In the genomic region with DNA sequence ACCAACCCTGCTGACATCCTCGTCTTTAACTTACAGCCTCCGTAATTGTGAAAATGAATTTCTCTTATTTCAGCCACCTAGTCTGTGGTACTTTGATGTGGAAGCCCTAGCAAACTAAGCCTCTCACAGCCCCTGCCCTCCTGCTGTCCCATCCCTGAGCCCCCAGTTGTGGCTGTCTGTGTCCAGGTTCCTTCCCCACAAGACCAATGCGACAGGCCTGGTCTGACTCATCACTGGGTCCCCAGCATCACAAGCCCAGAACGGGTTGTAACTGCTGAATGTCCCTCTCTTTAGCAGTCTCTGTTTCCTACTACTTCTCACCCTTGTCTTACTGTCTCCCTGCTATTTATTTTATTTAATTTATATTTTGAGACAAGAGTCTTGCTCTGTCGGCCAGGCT, we compare ENCODE assay signal across 25 cellular contexts. TPM values are rescaled to one million over a fixed set of nuclear protein-coding genes. Genes with fewer than 3 reads are reported as not detected.
A peak's percentile ranks its signal among the peaks of the same experiment; 100 is the strongest.
DNase-seq lines count a peak whose midpoint lies in the region; ATAC-seq, FAIRE-seq and TF ChIP-seq lines count a peak whose summit lies in the region.
"Had no signal": no experiment of that assay in that cellular context is flagged by ENCODE, and none has a peak within 500 bp of the region (broad histone marks: within the 10 kb centered on the region; RNA-seq: fewer than 3 reads in every experiment).

No MANE protein-coding gene starts in this region.

- peaks cover 0 to 17% of the 10 kb centered on the region in 2 donors for H3K36me3 Mint-ChIP-seq in CD4-positive, alpha-beta memory T cell
- peaks cover 7% of the 10 kb centered on the region for H3K36me3 Mint-ChIP-seq in T-cell

- intact Hi-C loops in CD4-positive, alpha-beta memory T cell (cut with micrococcal nuclease), result no loop called here
- intact Hi-C loops in left cardiac atrium (cut with DNase I), result no loop called here

- H4K8ac ChIP-seq in neuronal stem cell (ENCODE audit: low read depth, low read length), result no peak overlapping the region

- H2BK15ac ChIP-seq in neuronal stem cell (ENCODE audit: low read length), result no peak overlapping the region

- H2AK5ac ChIP-seq in neuronal stem cell (ENCODE audit: low read depth, low read length), result no peak overlapping the region

- H2BK120ac ChIP-seq in neuronal stem cell (ENCODE audit: low read depth, low read length), result no peak overlapping the region

- FAIRE-seq in GM12892 (lab: Jason Lieb, UNC), result peak; percentile 82
- FAIRE-seq: endothelial cell of umbilical vein, K562, kidney, small intestine had no signal

- peak overlapping the region; percentile 44 for H3K9ac ChIP-seq in neuronal stem cell (ENCODE audit: low read depth, low read length, poor library complexity)

- H3K18ac ChIP-seq in neuronal stem cell (ENCODE audit: low read length), result no peak overlapping the region

- H2BK5ac ChIP-seq in neuronal stem cell (ENCODE audit: low read length), result no peak overlapping the region

- H3K9me3 ChIP-seq in CD4-positive, alpha-beta memory T cell (ENCODE audit: control insufficient read depth in 1 of 2, low read length in 2 of 2), result no peaks in the 10 kb centered on the region
- H3K9me3 ChIP-seq in neuronal stem cell (replicated peaks in 1 of 2; ENCODE audit: control insufficient read depth in 2 of 2, insufficient read depth in 1 of 2, low read depth in 1 of 2, low read length in 2 of 2), result peaks cover 2 to 5% of the 10 kb centered on the region in 2 donors
- H3K9me3 ChIP-seq: prostate gland, thoracic aorta had no signal

- no peak overlapping the region for H3K4me3 Mint-ChIP-seq in CD4-positive, alpha-beta memory T cell
- H3K4me3 Mint-ChIP-seq in T-cell, result no peak overlapping the region
- H3K4me3 Mint-ChIP-seq: H9, nephron had no signal

- no peak overlapping the region for H3K4me3 ChIP-seq in CD4-positive, alpha-beta memory T cell (ENCODE audit: low read length in 2 of 2)
- no peak overlapping the region for H3K4me3 ChIP-seq in neuronal stem cell (ENCODE audit: low read length in 2 of 2)
- H3K4me3 ChIP-seq: K562, prostate gland, SJCRH30, thoracic aorta had no signal

- no peak for TF ChIP-seq POLR2A in GM12892 (IDR thresholded peaks at IDR 0.05; ENCODE audit: low read depth, low read length)

- H3K23ac ChIP-seq in neuronal stem cell (ENCODE audit: low read depth, low read length, poor library complexity), result no peak overlapping the region

- H3K14ac ChIP-seq in neuronal stem cell (ENCODE audit: low read length), result no peak overlapping the region

- H3K27me3 Mint-ChIP-seq in CD4-positive, alpha-beta memory T cell, result no peaks in the 10 kb centered on the region
- no peaks in the 10 kb centered on the region for H3K27me3 Mint-ChIP-seq in T-cell

- no peak overlapping the region for H2BK12ac ChIP-seq in neuronal stem cell (ENCODE audit: low read length)

- POLR2A ChIA-PET in CD4-positive, alpha-beta memory T cell (lab: Charles Lee; ENCODE audit: partially characterized antibody), result interaction anchor here (1.0 kb wide), 1 partner anchor 11 kb away, joined by 3 read pairs; no protein-coding TSS in a partner anchor
- POLR2A ChIA-PET in T-cell (lab: Charles Lee), result interaction anchor here in 1 of 2 donors (0.6 kb wide), 1 partner anchor 211 kb away, joined by 7 read pairs; no protein-coding TSS in a partner anchor

- no peak for DNase-seq in CD4-positive, alpha-beta memory T cell
- no peak for DNase-seq in GM12892 (ENCODE audit: insufficient read length)
- DNase-seq in T-cell, result no peak
- no peak for DNase-seq in neuronal stem cell (ENCODE audit: low spot score)
- no peak for DNase-seq in UCSD-AML1 (lab: John Stamatoyannopoulos, UW; ENCODE audit: unreplicated experiment)
- no peak for DNase-seq in left cardiac atrium
- DNase-seq: activated CD4-positive, alpha-beta T cell treated with anti-CD3 and anti-CD28 coated beads for 4 hours; activated T-cell treated with anti-CD3 and anti-CD28 coated beads for 4 hours; brain microvascular endothelial cell; DMS153; H9; hypothalamus; kidney; mesenchymal stem cell; NCI-H1092 treated with DMSO at 0.1 percent for 48 hours; NCI-H526 treated with DMSO at 0.1 percent for 48 hours; PC-3; SJCRH30; small intestine had no signal

- no peaks in the 10 kb centered on the region for H3K79me1 ChIP-seq in neuronal stem cell (ENCODE audit: low read depth, low read length)

- H3K9me3 Mint-ChIP-seq in CD4-positive, alpha-beta memory T cell, result no peaks in the 10 kb centered on the region
- H3K9me3 Mint-ChIP-seq in T-cell, result no peaks in the 10 kb centered on the region
- H3K9me3 Mint-ChIP-seq: H9, nephron had no signal

- H3K27ac ChIP-seq in CD4-positive, alpha-beta memory T cell (ENCODE audit: low read depth, low read length), result no peak overlapping the region
- no peak overlapping the region for H3K27ac ChIP-seq in neuronal stem cell (replicated peaks; ENCODE audit: low read length)
- H3K27ac ChIP-seq: brain microvascular endothelial cell, prostate gland, SJCRH30, thoracic aorta had no signal

- no peak overlapping the region for H3K4ac ChIP-seq in neuronal stem cell (ENCODE audit: low read length)

- H2AFZ ChIP-seq in neuronal stem cell (ENCODE audit: low read length), result no peak overlapping the region

- peaks cover 56 to 92% (median 74%) of the 10 kb centered on the region in 4 donors for H3K4me1 Mint-ChIP-seq in CD4-positive, alpha-beta memory T cell
- H3K4me1 Mint-ChIP-seq in T-cell, result peaks cover 80 to 93% (median 80%) of the 10 kb centered on the region in 3 donors

- no peak for ATAC-seq in T-cell (replicated peaks in 1 of 4)
- ATAC-seq in GM19023 (IDR thresholded peaks at IDR 0.05; ENCODE audit: unreplicated experiment), result no peak
- no peak for ATAC-seq in left cardiac atrium
- ATAC-seq: K562, PC-3 had no signal

- WGBS in neuronal stem cell (ENCODE audit: extremely low coverage in 2 of 2, insufficient read length in 2 of 2, insufficient replicate concordance in 1 of 2), 2 donors, result no CpG with 5 or more reads among the region's 5 CpGs

- no peak overlapping the region for H4K91ac ChIP-seq in neuronal stem cell (ENCODE audit: low read depth, low read length, poor library complexity)

- peak overlapping the region in 4 of 7 donors; percentile 43 to 87 (median 64) for H3K27ac Mint-ChIP-seq in CD4-positive, alpha-beta memory T cell
- peak overlapping the region; percentile 23 to 77 for H3K27ac Mint-ChIP-seq in T-cell
- H3K27ac Mint-ChIP-seq: H9, nephron had no signal

- no peak overlapping the region for H3K4me2 ChIP-seq in neuronal stem cell (ENCODE audit: insufficient read depth, low read length, poor library complexity, severe bottlenecking)

- peaks cover 76% of the 10 kb centered on the region for H3K4me1 ChIP-seq in CD4-positive, alpha-beta memory T cell (ENCODE audit: insufficient read depth, low read length)
- peaks cover 4 to 6% of the 10 kb centered on the region in 2 donors for H3K4me1 ChIP-seq in neuronal stem cell (ENCODE audit: control insufficient read depth in 2 of 2, insufficient read depth in 1 of 2, low read depth in 1 of 2, low read length in 2 of 2)
- H3K4me1 ChIP-seq: prostate gland had no signal

- CTCF ChIA-PET in CD4-positive, alpha-beta memory T cell (lab: Charles Lee; ENCODE audit: partially characterized antibody), result interaction anchor here (1.0 to 1.1 kb wide), 2 partner anchors 167 to 168 kb away, joined by 3 read pairs; no protein-coding TSS in a partner anchor
- CTCF ChIA-PET in T-cell (lab: Charles Lee), result interaction anchor here (0.5 to 0.7 kb wide), 2 partner anchors 23 to 162 kb away, joined by 3 to 4 read pairs; no protein-coding TSS in a partner anchor

- H3K27me3 ChIP-seq in CD4-positive, alpha-beta memory T cell (ENCODE audit: insufficient read depth, low read length), result no peaks in the 10 kb centered on the region
- H3K27me3 ChIP-seq in neuronal stem cell (ENCODE audit: control insufficient read depth in 3 of 3, insufficient read depth in 3 of 3, low read depth in 1 of 3, low read length in 3 of 3), result peaks cover 0 to 67% (median 8%) of the 10 kb centered on the region in 3 experiments
- H3K27me3 ChIP-seq: brain microvascular endothelial cell had no signal

- no peaks in the 10 kb centered on the region for H3K36me3 ChIP-seq in CD4-positive, alpha-beta memory T cell (ENCODE audit: insufficient read depth, low read length)
- H3K36me3 ChIP-seq in neuronal stem cell (replicated peaks in 1 of 2; ENCODE audit: control insufficient read depth in 2 of 2, insufficient read depth in 2 of 2, low read length in 2 of 2), result no peaks in the 10 kb centered on the region
- H3K36me3 ChIP-seq: brain microvascular endothelial cell, prostate gland, SJCRH30, thoracic aorta had no signal

RNA-seq across cellular contexts. Expression of gene POU2F2, which starts 5.7 kb away (rescaled TPM):
- total RNA-seq in CD4-positive, alpha-beta memory T cell, result 10 to 100 TPM; 68.5 to 69.3 TPM
- polyA plus RNA-seq in CD4-positive, alpha-beta memory T cell, result 10 to 100 TPM in 1 of 2 donors, 1 to 10 TPM in 1; 3.1 to 22.7 TPM
- 21.0 TPM for polyA plus RNA-seq in GM12892 (2012; ENCODE audit: missing spikeins)
- total RNA-seq in T-cell (10 to 100 TPM; 27.9 to 71.7 (median 59.5) TPM), left cardiac atrium (1 to 10 TPM; 1.1 to 1.2 TPM)
- 2.4 TPM for polyA plus RNA-seq in neuronal stem cell (2013, experiment 1 of 2)
- 2.5 TPM for polyA plus RNA-seq in neuronal stem cell (2013, experiment 2 of 2)

RNA-seq across cellular contexts. Expression of gene ZNF574, which starts 50.6 kb away (rescaled TPM):
- total RNA-seq in CD4-positive, alpha-beta memory T cell, result 10 to 100 TPM; 25.1 to 26.0 TPM
- 10 to 100 TPM; 14.8 to 24.6 TPM for polyA plus RNA-seq in CD4-positive, alpha-beta memory T cell
- polyA plus RNA-seq in GM12892 (2012; ENCODE audit: missing spikeins), result 3.2 TPM
- 10 to 100 TPM; 18.4 to 27.4 (median 26.6) TPM for total RNA-seq in T-cell
- 13.3 TPM for polyA plus RNA-seq in neuronal stem cell (2013, experiment 1 of 2)
- 13.5 TPM for polyA plus RNA-seq in neuronal stem cell (2013, experiment 2 of 2)
- total RNA-seq in left cardiac atrium, result 1 to 10 TPM; 8.3 to 9.1 TPM

RNA-seq across cellular contexts. Expression of gene GRIK5, which starts 56.6 kb away (rescaled TPM):
- under 1 TPM; 0.12 to 0.17 TPM for total RNA-seq in CD4-positive, alpha-beta memory T cell
- not detected for polyA plus RNA-seq in CD4-positive, alpha-beta memory T cell
- polyA plus RNA-seq in GM12892 (2012; ENCODE audit: missing spikeins), result not detected
- 1 to 10 TPM in 3 of 5 donors, under 1 TPM in 2; 0.26 to 1.5 (median 1.3) TPM for total RNA-seq in T-cell
- polyA plus RNA-seq in neuronal stem cell (2013, experiment 1 of 2), result 21.6 TPM
- 21.7 TPM for polyA plus RNA-seq in neuronal stem cell (2013, experiment 2 of 2)
- total RNA-seq in left cardiac atrium, result 10 to 100 TPM; 12.0 to 12.6 TPM
- total RNA-seq: PC-3 had no signal

Comparison
In these comparisons a context has a peak if more than half of its experiments do, and no peak if none do; other contexts are left out.
1. RNA of gene POU2F2, which starts 5.7 kb away (total RNA-seq): 68.5 to 69.3 TPM in CD4-positive, alpha-beta memory T cell and 27.9 to 71.7 TPM in T-cell; 1.1 to 1.2 TPM in left cardiac atrium; every median in the first group is over 10 times any median in the second.
2. RNA of gene GRIK5, which starts 56.6 kb away (total RNA-seq): 12.0 to 12.6 TPM in left cardiac atrium; 0.26 to 1.5 TPM in T-cell and 0.12 to 0.17 TPM in CD4-positive, alpha-beta memory T cell; every median in the first group is over 4 times any median in the second.